9 cellular contexts compared by ENCODE assay signal in the genomic region with DNA sequence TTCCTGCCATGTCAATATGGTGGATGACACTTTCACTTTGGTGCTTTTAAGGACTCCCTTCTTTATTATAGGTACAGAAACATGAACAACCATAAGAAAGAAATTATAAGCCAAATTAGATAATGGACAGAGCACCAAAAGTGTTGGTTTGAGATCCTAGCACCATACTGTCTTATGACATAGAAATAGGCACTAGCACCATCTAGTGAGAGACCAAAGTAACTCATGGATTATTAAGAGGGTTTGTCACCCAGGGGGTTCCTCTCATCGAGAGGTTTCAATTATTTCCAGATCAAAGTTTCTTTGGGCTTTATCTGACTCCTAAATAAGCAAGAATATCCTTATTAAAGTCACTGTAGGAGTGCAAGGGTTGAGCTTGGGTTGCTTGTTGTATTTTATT.
DNase-seq lines count a peak whose midpoint lies in the region; ATAC-seq, FAIRE-seq and TF ChIP-seq lines count a peak whose summit lies in the region.
"Had no signal": no experiment of that assay in that cellular context is flagged by ENCODE, and none has a peak within 500 bp of the region (broad histone marks: within the 10 kb centered on the region; RNA-seq: fewer than 3 reads in every experiment).

No MANE protein-coding gene starts in this region.

- POLR2A ChIA-PET in IMR-90 (lab: Charles Lee; ENCODE audit: unreplicated experiment) = no interaction called here
- POLR2A ChIA-PET in SK-N-SH (lab: Yijun Ruan, JAX) = no interaction called here

- no peak overlapping the region for H2BK5ac ChIP-seq in IMR-90 (ENCODE audit: low read depth, low read length, poor library complexity, severe bottlenecking)

- H3K27me3 ChIP-seq in DND-41 (ENCODE audit: insufficient read depth, low read length, poor library complexity) (no peaks in the 10 kb centered on the region), IMR-90 (ENCODE audit: control insufficient read depth, insufficient read depth, low read length) (no peaks in the 10 kb centered on the region), SK-N-SH (ENCODE audit: insufficient read depth) (no peaks in the 10 kb centered on the region), tibial artery (no peaks in the 10 kb centered on the region)
- H3K27me3 ChIP-seq: stomach had no signal

- in situ Hi-C loops in IMR-90 (cut with MboI; ENCODE audit: low sequenced_read_pairs) = no loop called here

- TF ChIP-seq RAD21 in IMR-90 (IDR thresholded peaks at IDR 0.05; ENCODE audit: low read length) (peak; percentile 34; the same call in 1 of the 2 replicates), SK-N-SH (IDR thresholded peaks at IDR 0.05; ENCODE audit: low read length) (peak; percentile 44; the same call in 1 of the 2 replicates)

- no peak overlapping the region for H2AFZ ChIP-seq in DND-41 (ENCODE audit: low read depth, low read length)
- H2AFZ ChIP-seq in IMR-90 (replicated peaks; ENCODE audit: low read length, poor library complexity) = no peak overlapping the region
- no peak overlapping the region for H2AFZ ChIP-seq in SK-N-SH (ENCODE audit: low read depth)

- H3K9ac ChIP-seq in DND-41 (ENCODE audit: low read depth, low read length) (no peak overlapping the region), IMR-90 (ENCODE audit: low read depth, low read length) (no peak overlapping the region), SK-N-SH (no peak overlapping the region), kidney (ENCODE audit: low read length in 2 of 2) (no peak overlapping the region)

- no peak overlapping the region for H3K4ac ChIP-seq in IMR-90 (ENCODE audit: low read depth, low read length)

- no peaks in the 10 kb centered on the region for H3K9me2 ChIP-seq in SK-N-SH

- H3K4me1 ChIP-seq in DND-41 (ENCODE audit: insufficient read depth, low read length) = no peaks in the 10 kb centered on the region
- no peaks in the 10 kb centered on the region for H3K4me1 ChIP-seq in IMR-90 (ENCODE audit: control insufficient read depth, insufficient read depth, low read length)
- no peaks in the 10 kb centered on the region for H3K4me1 ChIP-seq in SK-N-SH (ENCODE audit: control insufficient read depth in 1 of 2, insufficient read depth in 2 of 2, low read depth in 1 of 2, low read length in 1 of 2)
- no peaks in the 10 kb centered on the region for H3K4me1 ChIP-seq in kidney (ENCODE audit: control insufficient read depth in 1 of 2, insufficient read depth in 1 of 2, low read depth in 1 of 2, low read length in 2 of 2)
- no peaks in the 10 kb centered on the region for H3K4me1 ChIP-seq in tibial artery
- H3K4me1 ChIP-seq: stomach had no signal

- no peaks in the 10 kb centered on the region for H4K20me1 ChIP-seq in DND-41 (ENCODE audit: insufficient read depth, low read length)
- H4K20me1 ChIP-seq in IMR-90 (ENCODE audit: insufficient read depth, low read length) = no peaks in the 10 kb centered on the region
- no peaks in the 10 kb centered on the region for H4K20me1 ChIP-seq in SK-N-SH (ENCODE audit: insufficient read depth)

- H2BK20ac ChIP-seq in IMR-90 (ENCODE audit: low read depth, low read length) = no peak overlapping the region

- peaks cover 3% of the 10 kb centered on the region for H3K9me3 ChIP-seq in DND-41 (ENCODE audit: insufficient read depth, low read length, severe bottlenecking)
- H3K9me3 ChIP-seq in IMR-90 (ENCODE audit: control insufficient read depth, insufficient read depth, low read length) = peaks cover 2% of the 10 kb centered on the region; the same call in 1 of the 2 replicates
- no peaks in the 10 kb centered on the region for H3K9me3 ChIP-seq in SK-N-SH
- H3K9me3 ChIP-seq in kidney (ENCODE audit: control insufficient read depth in 1 of 2, low read length in 2 of 2) = no peaks in the 10 kb centered on the region
- no peaks in the 10 kb centered on the region for H3K9me3 ChIP-seq in tibial artery
- H3K9me3 ChIP-seq: stomach had no signal

- no CpG with 5 or more reads among the region's 1 CpG for WGBS in IMR-90 (ENCODE audit: extremely low coverage in 2 of 2, insufficient read length in 1 of 2), 2 experiments
- WGBS in SK-N-SH (ENCODE audit: low lambda C conversion rate) = 10% methylated on average over 1 of the region's 1 CpG

- no peak overlapping the region for H3K56ac ChIP-seq in IMR-90 (ENCODE audit: extremely low read depth, insufficient read depth, low read length)

- TF ChIP-seq CTCF in DND-41 (IDR thresholded peaks at IDR 0.05; ENCODE audit: borderline replicate concordance, extremely low read depth, low read length, poor library complexity, severe bottlenecking) = peak; percentile 36
- peak; percentile 35 for TF ChIP-seq CTCF in IMR-90 (conservative IDR thresholded peaks at IDR 0.05; ENCODE audit: low read depth, low read length)
- TF ChIP-seq CTCF in SK-N-SH (IDR thresholded peaks at IDR 0.05) = peak; percentile 58
- peak; percentile 12 for TF ChIP-seq CTCF in kidney (IDR thresholded peaks at IDR 0.05; ENCODE audit: borderline replicate concordance, extremely low read depth, insufficient read depth)
- no peak for TF ChIP-seq CTCF in tibial artery (IDR thresholded peaks at IDR 0.05)

- no peaks in the 10 kb centered on the region for H3K9me1 ChIP-seq in IMR-90 (ENCODE audit: insufficient read depth, low read length)

- H3K79me2 ChIP-seq in DND-41 (ENCODE audit: insufficient read depth, low read length) (no peaks in the 10 kb centered on the region), SK-N-SH (ENCODE audit: insufficient read depth) (no peaks in the 10 kb centered on the region)

- H3K27ac ChIP-seq in DND-41 (ENCODE audit: low read length) (no peak overlapping the region), IMR-90 (ENCODE audit: insufficient read depth, low read length) (no peak overlapping the region), SK-N-SH (ENCODE audit: low read depth in 2 of 2, low read length in 1 of 2) (no peak overlapping the region), kidney (ENCODE audit: low read depth in 2 of 2, low read length in 2 of 2) (no peak overlapping the region), tibial artery (no peak overlapping the region)
- H3K27ac ChIP-seq: stomach had no signal

- BruUV-seq in IMR-90 (replicated peaks; lab: Mats Ljungman, UMichigan) = no TSS peak

- DNase-seq in DND-41 (no peak), IMR-90 (peak; percentile 21), SK-N-SH (peak; percentile 4), kidney (no peak), tibial artery (no peak), kidney glomerular epithelial cell (lab: John Stamatoyannopoulos, UW) (no peak)
- DNase-seq: stomach had no signal

- H2AK9ac ChIP-seq in IMR-90 (replicated peaks; ENCODE audit: low read depth, low read length, poor library complexity) = no peak overlapping the region

- no peak for TF ChIP-seq POLR2A in IMR-90 (IDR thresholded peaks at IDR 0.05; ENCODE audit: low read depth, low read length)

- no peak for ATAC-seq in DND-41 (ENCODE audit: insufficient read depth, low read depth)
- ATAC-seq in IMR-90 (ENCODE audit: low read depth) = no peak
- no peak for ATAC-seq in HG03354 (IDR thresholded peaks at IDR 0.05; ENCODE audit: poor library complexity, severe bottlenecking, unreplicated experiment)
- no peak for ATAC-seq in GM18861 (IDR thresholded peaks at IDR 0.05; ENCODE audit: unreplicated experiment)

- dilution Hi-C loops in IMR-90 (cut with HindIII; ENCODE audit: low sequenced_read_pairs, unreplicated experiment) = no loop called here

- H3K14ac ChIP-seq in IMR-90 (replicated peaks; ENCODE audit: low read depth, low read length) = no peak overlapping the region

- no peak overlapping the region for H2AK5ac ChIP-seq in IMR-90 (ENCODE audit: low read depth, low read length)

- H4K91ac ChIP-seq in IMR-90 (ENCODE audit: insufficient read depth, low read depth, low read length) = no peak overlapping the region

- no peaks in the 10 kb centered on the region for H3K79me1 ChIP-seq in IMR-90 (ENCODE audit: low read depth in 1 of 2, low read length in 2 of 2)

- no peak for TF ChIP-seq EP300 in SK-N-SH (IDR thresholded peaks at IDR 0.05; ENCODE audit: borderline replicate concordance in 1 of 2, low read depth in 1 of 2, low read length in 1 of 2)

- CTCF ChIA-PET in IMR-90 (lab: Yijun Ruan, JAX) = no interaction called here
- CTCF ChIA-PET in SK-N-SH (lab: Yijun Ruan, JAX) = no interaction called here

- intact Hi-C loops in IMR-90 (cut with micrococcal nuclease) = loop anchor here (1.0 to 2.0 kb wide), 2 partner anchors 307 to 486 kb away; no protein-coding TSS in a partner anchor
- intact Hi-C loops in kidney (cut with DNase I) = no loop called here
- intact Hi-C loops in tibial artery (cut with DNase I; ENCODE audit: low total_unique reads) = no loop called here

- no peak overlapping the region for H2BK120ac ChIP-seq in IMR-90 (ENCODE audit: low read depth, low read length)

- H3F3A ChIP-seq in SK-N-SH (replicated peaks; ENCODE audit: insufficient read depth) = no peaks in the 10 kb centered on the region

- H3K36me3 ChIP-seq in DND-41 (ENCODE audit: insufficient read depth, low read length) (no peaks in the 10 kb centered on the region), IMR-90 (ENCODE audit: control insufficient read depth, insufficient read depth, low read length) (no peaks in the 10 kb centered on the region), SK-N-SH (replicated peaks in 1 of 2; ENCODE audit: control insufficient read depth in 1 of 2, insufficient read depth in 2 of 2, low read length in 1 of 2) (no peaks in the 10 kb centered on the region), kidney (ENCODE audit: control insufficient read depth in 1 of 2, insufficient read depth in 2 of 2, low read length in 2 of 2) (no peaks in the 10 kb centered on the region), tibial artery (no peaks in the 10 kb centered on the region)
- H3K36me3 ChIP-seq: stomach had no signal

- H4K5ac ChIP-seq in IMR-90 (ENCODE audit: low read depth, low read length) = no peak overlapping the region

- no peak overlapping the region for H3K23ac ChIP-seq in IMR-90 (ENCODE audit: low read depth, low read length)

- no peak overlapping the region for H3K4me2 ChIP-seq in DND-41 (ENCODE audit: insufficient read depth, low read length)
- H3K4me2 ChIP-seq in IMR-90 (ENCODE audit: low read depth, low read length) = no peak overlapping the region
- no peak overlapping the region for H3K4me2 ChIP-seq in SK-N-SH

- H3K4me3 ChIP-seq in DND-41 (ENCODE audit: low read depth in 1 of 2, low read length in 2 of 2) (no peak overlapping the region), IMR-90 (ENCODE audit: insufficient read depth, low read depth, low read length) (no peak overlapping the region), SK-N-SH (ENCODE audit: low read depth in 2 of 2, low read length in 1 of 2) (no peak overlapping the region), kidney (ENCODE audit: low read length in 2 of 2) (no peak overlapping the region), tibial artery (no peak overlapping the region)
- H3K4me3 ChIP-seq: stomach had no signal

- FAIRE-seq in kidney (lab: Jason Lieb, UNC) = no peak

- no peak overlapping the region for H4K8ac ChIP-seq in IMR-90 (ENCODE audit: low read depth in 2 of 2, low read length in 2 of 2)

- no peak overlapping the region for H2BK15ac ChIP-seq in IMR-90 (ENCODE audit: low read depth, low read length)

- H3K18ac ChIP-seq in IMR-90 (ENCODE audit: low read depth, low read length) = no peak overlapping the region

TF ChIP-seq in IMR-90, 13 proteins besides CTCF, POLR2A, EP300 and RAD21 (continues in another document):
- peak; percentile 32; the same call in 1 of the 2 replicates for TF ChIP-seq SMC3 (IDR thresholded peaks at IDR 0.05; ENCODE audit: low read depth, low read length)

TF ChIP-seq in SK-N-SH, 30 proteins besides CTCF, POLR2A, EP300 and RAD21 (continues in another document):
- no peak for TF ChIP-seq MXI1 (IDR thresholded peaks at IDR 0.05; ENCODE audit: low read depth, low read length)

Comparison
In these comparisons a context has a peak if more than half of its experiments do, and no peak if none do; other contexts are left out.
1. DNase-seq: peak in IMR-90 (single experiment) and SK-N-SH (single experiment); none in DND-41 (single experiment), kidney (single experiment), tibial artery (0 of 2) and kidney glomerular epithelial cell (single experiment).
2. CTCF ChIP-seq: peak in DND-41 (single experiment), IMR-90 (single experiment), SK-N-SH (single experiment) and kidney (single experiment); none in tibial artery (0 of 2).